ENCODE assay signal across 1 cellular context in the genomic region with DNA sequence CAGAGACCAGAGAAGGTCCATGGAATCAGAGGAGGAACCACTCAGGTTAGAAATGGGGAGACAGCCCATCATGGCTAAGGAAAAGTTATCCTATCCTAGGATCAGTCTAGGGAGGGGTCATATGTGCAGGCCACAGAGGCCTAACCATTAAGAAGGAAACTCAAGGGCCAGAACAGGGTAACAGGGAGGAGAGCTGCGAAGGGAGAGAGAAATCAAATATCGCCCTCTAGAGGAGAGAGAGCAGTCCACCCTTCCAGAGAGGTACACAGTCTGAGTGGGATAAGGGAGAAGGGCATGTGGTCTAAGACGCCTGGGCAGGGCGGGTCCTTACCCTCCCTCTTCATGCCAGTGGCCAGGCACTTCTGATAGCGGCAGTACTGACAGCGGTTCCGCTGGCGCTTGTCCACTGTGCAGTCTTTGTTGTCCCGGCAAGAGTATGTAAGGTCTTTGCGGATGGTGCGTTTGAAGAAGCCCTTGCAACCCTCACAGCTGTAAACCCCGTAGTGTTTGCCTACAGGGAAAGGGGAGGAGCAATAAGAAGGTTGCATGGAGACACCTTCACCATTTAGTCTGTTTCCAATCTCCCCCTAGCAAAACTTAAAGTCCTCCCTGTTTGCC.
A peak's percentile ranks its signal among the peaks of the same experiment; 100 is the strongest.
TF ChIP-seq lines count a peak whose summit lies in the region.

No MANE protein-coding gene starts in this region.

TF ChIP-seq in HepG2, 621 proteins besides CTCF, POLR2A, EP300 and RAD21 (continues in another document):
- no peak for TF ChIP-seq SRY (CRISPR knock-in tag; IDR thresholded peaks at IDR 0.05)
- TF ChIP-seq TFAP4 (IDR thresholded peaks at IDR 0.05; ENCODE audit: borderline replicate concordance, low read depth), result peak; percentile 52; the same call in 1 of the 2 replicates
- 0 out of 2 replicates have a peak, but pooled peaks have one; percentile 48 for TF ChIP-seq HMG20A (CRISPR knock-in tag; IDR thresholded peaks at IDR 0.05; ENCODE audit: borderline replicate concordance)
- TF ChIP-seq SMAD9 (CRISPR knock-in tag; IDR thresholded peaks at IDR 0.05), result no peak
- 0 out of 2 replicates have a peak, but pooled peaks have one; percentile 18 for TF ChIP-seq ZSCAN31 (CRISPR knock-in tag; IDR thresholded peaks at IDR 0.05; ENCODE audit: low read depth)
- 0 out of 2 replicates have a peak, but pooled peaks have one; percentile 46 for TF ChIP-seq ARID5B (CRISPR knock-in tag; IDR thresholded peaks at IDR 0.05)
- TF ChIP-seq, protein P1, sequence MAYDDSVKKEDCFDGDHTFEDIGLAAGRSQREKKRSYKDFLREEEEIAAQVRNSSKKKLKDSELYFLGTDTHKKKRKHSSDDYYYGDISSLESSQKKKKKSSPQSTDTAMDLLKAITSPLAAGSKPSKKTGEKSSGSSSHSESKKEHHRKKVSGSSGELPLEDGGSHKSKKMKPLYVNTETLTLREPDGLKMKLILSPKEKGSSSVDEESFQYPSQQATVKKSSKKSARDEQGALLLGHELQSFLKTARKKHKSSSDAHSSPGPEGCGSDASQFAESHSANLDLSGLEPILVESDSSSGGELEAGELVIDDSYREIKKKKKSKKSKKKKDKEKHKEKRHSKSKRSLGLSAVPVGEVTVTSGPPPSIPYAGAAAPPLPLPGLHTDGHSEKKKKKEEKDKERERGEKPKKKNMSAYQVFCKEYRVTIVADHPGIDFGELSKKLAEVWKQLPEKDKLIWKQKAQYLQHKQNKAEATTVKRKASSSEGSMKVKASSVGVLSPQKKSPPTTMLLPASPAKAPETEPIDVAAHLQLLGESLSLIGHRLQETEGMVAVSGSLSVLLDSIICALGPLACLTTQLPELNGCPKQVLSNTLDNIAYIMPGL (CRISPR knock-in tag; IDR thresholded peaks at IDR 0.05; ENCODE audit: borderline replicate concordance in 1 of 2, low read depth in 1 of 2), result peak; percentile 37 to 73; a peak in 3 of 4 replicates
- TF ChIP-seq ZNF878 (CRISPR knock-in tag; IDR thresholded peaks at IDR 0.05), result no peak
- TF ChIP-seq TEAD3 (CRISPR knock-in tag; optimal IDR thresholded peaks at IDR 0.05; ENCODE audit: borderline replicate concordance), result peak; percentile 33
- TF ChIP-seq ARID4A (CRISPR knock-in tag; IDR thresholded peaks at IDR 0.05; ENCODE audit: borderline replicate concordance), result 0 out of 2 replicates have a peak, but pooled peaks have one; percentile 0
- peak; percentile 35; the same call in 1 of the 2 replicates for TF ChIP-seq ZBTB38 (CRISPR knock-in tag; IDR thresholded peaks at IDR 0.05)
- TF ChIP-seq FOXO1 (CRISPR knock-in tag; IDR thresholded peaks at IDR 0.05), result peak; percentile 31; the same call in 1 of the 2 replicates
- peak; percentile 17; the same call in 1 of the 2 replicates for TF ChIP-seq NR2F6 (IDR thresholded peaks at IDR 0.05)
- TF ChIP-seq NR2F6 (CRISPR knock-in tag; IDR thresholded peaks at IDR 0.05), result peak; percentile 37; the same call in 1 of the 2 replicates
- TF ChIP-seq, protein P2, sequence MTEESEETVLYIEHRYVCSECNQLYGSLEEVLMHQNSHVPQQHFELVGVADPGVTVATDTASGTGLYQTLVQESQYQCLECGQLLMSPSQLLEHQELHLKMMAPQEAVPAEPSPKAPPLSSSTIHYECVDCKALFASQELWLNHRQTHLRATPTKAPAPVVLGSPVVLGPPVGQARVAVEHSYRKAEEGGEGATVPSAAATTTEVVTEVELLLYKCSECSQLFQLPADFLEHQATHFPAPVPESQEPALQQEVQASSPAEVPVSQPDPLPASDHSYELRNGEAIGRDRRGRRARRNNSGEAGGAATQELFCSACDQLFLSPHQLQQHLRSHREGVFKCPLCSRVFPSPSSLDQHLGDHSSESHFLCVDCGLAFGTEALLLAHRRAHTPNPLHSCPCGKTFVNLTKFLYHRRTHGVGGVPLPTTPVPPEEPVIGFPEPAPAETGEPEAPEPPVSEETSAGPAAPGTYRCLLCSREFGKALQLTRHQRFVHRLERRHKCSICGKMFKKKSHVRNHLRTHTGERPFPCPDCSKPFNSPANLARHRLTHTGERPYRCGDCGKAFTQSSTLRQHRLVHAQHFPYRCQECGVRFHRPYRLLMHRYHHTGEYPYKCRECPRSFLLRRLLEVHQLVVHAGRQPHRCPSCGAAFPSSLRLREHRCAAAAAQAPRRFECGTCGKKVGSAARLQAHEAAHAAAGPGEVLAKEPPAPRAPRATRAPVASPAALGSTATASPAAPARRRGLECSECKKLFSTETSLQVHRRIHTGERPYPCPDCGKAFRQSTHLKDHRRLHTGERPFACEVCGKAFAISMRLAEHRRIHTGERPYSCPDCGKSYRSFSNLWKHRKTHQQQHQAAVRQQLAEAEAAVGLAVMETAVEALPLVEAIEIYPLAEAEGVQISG (CRISPR knock-in tag; IDR thresholded peaks at IDR 0.05), result peak; percentile 56; the same call in 1 of the 2 replicates
- TF ChIP-seq, protein P3, sequence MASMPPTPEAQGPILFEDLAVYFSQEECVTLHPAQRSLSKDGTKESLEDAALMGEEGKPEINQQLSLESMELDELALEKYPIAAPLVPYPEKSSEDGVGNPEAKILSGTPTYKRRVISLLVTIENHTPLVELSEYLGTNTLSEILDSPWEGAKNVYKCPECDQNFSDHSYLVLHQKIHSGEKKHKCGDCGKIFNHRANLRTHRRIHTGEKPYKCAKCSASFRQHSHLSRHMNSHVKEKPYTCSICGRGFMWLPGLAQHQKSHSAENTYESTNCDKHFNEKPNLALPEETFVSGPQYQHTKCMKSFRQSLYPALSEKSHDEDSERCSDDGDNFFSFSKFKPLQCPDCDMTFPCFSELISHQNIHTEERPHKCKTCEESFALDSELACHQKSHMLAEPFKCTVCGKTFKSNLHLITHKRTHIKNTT (CRISPR knock-in tag; IDR thresholded peaks at IDR 0.05), result no peak
- 0 out of 2 replicates have a peak, but pooled peaks have one; percentile 25 for TF ChIP-seq POLR2G (IDR thresholded peaks at IDR 0.05; ENCODE audit: low read depth, low read length)
- TF ChIP-seq ZNF75D (CRISPR knock-in tag; IDR thresholded peaks at IDR 0.05; ENCODE audit: borderline replicate concordance), result no peak
- 0 out of 2 replicates have a peak, but pooled peaks have one; percentile 3 for TF ChIP-seq ZNF598 (CRISPR knock-in tag; IDR thresholded peaks at IDR 0.05; ENCODE audit: borderline replicate concordance)
- 0 out of 2 replicates have a peak, but pooled peaks have one; percentile 42 for TF ChIP-seq SALL2 (CRISPR knock-in tag; IDR thresholded peaks at IDR 0.05)
- TF ChIP-seq ZFY (CRISPR knock-in tag; IDR thresholded peaks at IDR 0.05), result peak; percentile 46; the same call in 1 of the 2 replicates
- no peak for TF ChIP-seq HNF4G (IDR thresholded peaks at IDR 0.05; ENCODE audit: borderline replicate concordance, low read depth, low read length)
- 0 out of 2 replicates have a peak, but pooled peaks have one; percentile 25 for TF ChIP-seq HNF4G (CRISPR knock-in tag; IDR thresholded peaks at IDR 0.05; ENCODE audit: borderline replicate concordance, low read depth)
- peak; percentile 35; the same call in 1 of the 2 replicates for TF ChIP-seq KAT8 (CRISPR knock-in tag; IDR thresholded peaks at IDR 0.05)
- peak; percentile 59; the same call in 1 of the 2 replicates for TF ChIP-seq GATAD1 (CRISPR knock-in tag; IDR thresholded peaks at IDR 0.05)
- no peak for TF ChIP-seq CENPBD1 (CRISPR knock-in tag; IDR thresholded peaks at IDR 0.05; ENCODE audit: borderline replicate concordance, low read depth)
- TF ChIP-seq JUND (CRISPR knock-in tag; IDR thresholded peaks at IDR 0.05), result no peak
- no peak for TF ChIP-seq ZNF879 (CRISPR knock-in tag; IDR thresholded peaks at IDR 0.05)
- TF ChIP-seq, protein P4, sequence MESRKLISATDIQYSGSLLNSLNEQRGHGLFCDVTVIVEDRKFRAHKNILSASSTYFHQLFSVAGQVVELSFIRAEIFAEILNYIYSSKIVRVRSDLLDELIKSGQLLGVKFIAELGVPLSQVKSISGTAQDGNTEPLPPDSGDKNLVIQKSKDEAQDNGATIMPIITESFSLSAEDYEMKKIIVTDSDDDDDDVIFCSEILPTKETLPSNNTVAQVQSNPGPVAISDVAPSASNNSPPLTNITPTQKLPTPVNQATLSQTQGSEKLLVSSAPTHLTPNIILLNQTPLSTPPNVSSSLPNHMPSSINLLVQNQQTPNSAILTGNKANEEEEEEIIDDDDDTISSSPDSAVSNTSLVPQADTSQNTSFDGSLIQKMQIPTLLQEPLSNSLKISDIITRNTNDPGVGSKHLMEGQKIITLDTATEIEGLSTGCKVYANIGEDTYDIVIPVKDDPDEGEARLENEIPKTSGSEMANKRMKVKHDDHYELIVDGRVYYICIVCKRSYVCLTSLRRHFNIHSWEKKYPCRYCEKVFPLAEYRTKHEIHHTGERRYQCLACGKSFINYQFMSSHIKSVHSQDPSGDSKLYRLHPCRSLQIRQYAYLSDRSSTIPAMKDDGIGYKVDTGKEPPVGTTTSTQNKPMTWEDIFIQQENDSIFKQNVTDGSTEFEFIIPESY (CRISPR knock-in tag; IDR thresholded peaks at IDR 0.05), result peak; percentile 62
- 0 out of 2 replicates have a peak, but pooled peaks have one; percentile 31 for TF ChIP-seq MYNN (CRISPR knock-in tag; IDR thresholded peaks at IDR 0.05; ENCODE audit: low read depth)
- TF ChIP-seq, protein P5, sequence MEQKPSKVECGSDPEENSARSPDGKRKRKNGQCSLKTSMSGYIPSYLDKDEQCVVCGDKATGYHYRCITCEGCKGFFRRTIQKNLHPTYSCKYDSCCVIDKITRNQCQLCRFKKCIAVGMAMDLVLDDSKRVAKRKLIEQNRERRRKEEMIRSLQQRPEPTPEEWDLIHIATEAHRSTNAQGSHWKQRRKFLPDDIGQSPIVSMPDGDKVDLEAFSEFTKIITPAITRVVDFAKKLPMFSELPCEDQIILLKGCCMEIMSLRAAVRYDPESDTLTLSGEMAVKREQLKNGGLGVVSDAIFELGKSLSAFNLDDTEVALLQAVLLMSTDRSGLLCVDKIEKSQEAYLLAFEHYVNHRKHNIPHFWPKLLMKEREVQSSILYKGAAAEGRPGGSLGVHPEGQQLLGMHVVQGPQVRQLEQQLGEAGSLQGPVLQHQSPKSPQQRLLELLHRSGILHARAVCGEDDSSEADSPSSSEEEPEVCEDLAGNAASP (CRISPR knock-in tag; IDR thresholded peaks at IDR 0.05; ENCODE audit: borderline replicate concordance), result peak; percentile 12; the same call in 1 of the 2 replicates
- peak; percentile 74; the same call in 1 of the 2 replicates for TF ChIP-seq ZFP41 (CRISPR knock-in tag; IDR thresholded peaks at IDR 0.05; ENCODE audit: borderline replicate concordance)
- peak; percentile 57 for TF ChIP-seq SAP130 (CRISPR knock-in tag; IDR thresholded peaks at IDR 0.05; ENCODE audit: low read depth)
- TF ChIP-seq ZNF484 (CRISPR knock-in tag; IDR thresholded peaks at IDR 0.05; ENCODE audit: borderline replicate concordance, low read depth), result no peak
